ENCODE assay signal across 29 cellular contexts in the genomic region with DNA sequence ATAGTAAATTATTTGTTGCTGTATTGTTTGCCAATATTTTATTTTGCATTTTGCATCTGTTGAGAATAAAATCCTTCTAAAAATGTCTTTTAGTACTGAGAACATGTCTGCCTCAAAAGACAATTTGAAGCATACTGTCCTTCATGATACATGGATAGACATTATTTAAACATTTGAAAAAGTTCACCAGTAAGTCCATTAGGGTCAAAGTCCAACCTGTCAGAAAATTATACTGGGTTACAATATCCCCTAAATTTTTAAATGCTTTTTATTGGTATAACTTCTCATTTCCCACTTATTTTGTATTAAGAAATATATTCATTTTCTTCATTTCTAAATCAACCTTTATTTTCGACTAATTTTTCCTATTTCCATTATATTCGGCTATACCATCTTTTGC. TPM values are rescaled to one million over a fixed set of nuclear protein-coding genes. Genes with fewer than 3 reads are reported as not detected.
"Had no signal": no experiment of that assay in that cellular context is flagged by ENCODE, and none has a peak within 500 bp of the region (broad histone marks: within the 10 kb centered on the region; RNA-seq: fewer than 3 reads in every experiment).

No MANE protein-coding gene starts in this region.

- H3K9me3 ChIP-seq: heart right ventricle, left lung, ovary, prostate gland, spleen, suprapubic skin, thoracic aorta, tibial artery, upper lobe of right lung had no signal

- H3K9me3 Mint-ChIP-seq: natural killer cell; stimulated activated effector memory CD8-positive, alpha-beta T cell treated with anti-CD3 and anti-CD28 coated beads, Interleukin-12 subunit alpha, Interleukin-12 subunit beta, amount 100 ng/mL, for 72 hours; stimulated activated naive CD8-positive, alpha-beta T cell treated with anti-CD3 and anti-CD28 coated beads, Interleukin-15, Interleukin-2, amounts not matched to agents 100 ng/mL and 50 ng/mL, for 24 hours had no signal

- H3K27ac Mint-ChIP-seq: natural killer cell; stimulated activated effector memory CD8-positive, alpha-beta T cell treated with anti-CD3 and anti-CD28 coated beads, Interleukin-12 subunit alpha, Interleukin-12 subunit beta, amount 100 ng/mL, for 72 hours; stimulated activated naive CD8-positive, alpha-beta T cell treated with anti-CD3 and anti-CD28 coated beads, Interleukin-15, Interleukin-2, amounts not matched to agents 100 ng/mL and 50 ng/mL, for 24 hours had no signal

- ATAC-seq: heart right ventricle; left colon; left lung; natural killer cell; right cardiac atrium; sciatic nerve; stimulated activated effector memory CD8-positive, alpha-beta T cell treated with anti-CD3 and anti-CD28 coated beads, Interleukin-12 subunit alpha, Interleukin-12 subunit beta, amount 100 ng/mL, for 72 hours; upper lobe of right lung had no signal

- H3K4me3 Mint-ChIP-seq: mesothelial cell of epicardium; natural killer cell; stimulated activated effector memory CD8-positive, alpha-beta T cell treated with anti-CD3 and anti-CD28 coated beads, Interleukin-12 subunit alpha, Interleukin-12 subunit beta, amount 100 ng/mL, for 72 hours had no signal

- H3K4me1 ChIP-seq: prostate gland, upper lobe of right lung had no signal

- DNase-seq: heart right ventricle; kidney; left colon; left lung; mesendoderm; naive B cell; natural killer cell; ovary; retina; right cardiac atrium; spleen; stimulated activated CD4-positive, alpha-beta T cell treated with anti-CD3 and anti-CD28 coated beads, Interleukin-4, amount 100 ng/mL, for 24 hours; tibial artery; trophoblast cell; upper lobe of right lung had no signal

- H3K27me3 ChIP-seq: heart right ventricle, hepatocyte, left lung, ovary, spleen, suprapubic skin, tibial artery, upper lobe of right lung had no signal

- H3K36me3 Mint-ChIP-seq: natural killer cell had no signal

- FAIRE-seq: urothelium cell line had no signal

- H3K36me3 ChIP-seq: ovary, prostate gland, suprapubic skin, thoracic aorta had no signal

- H3K27ac ChIP-seq: heart right ventricle, hepatocyte, left lung, ovary, prostate gland, skin epidermis, spleen, suprapubic skin, thoracic aorta, tibial artery, upper lobe of right lung had no signal

- H3K27me3 Mint-ChIP-seq: naive B cell; stimulated activated naive CD8-positive, alpha-beta T cell treated with anti-CD3 and anti-CD28 coated beads, Interleukin-15, Interleukin-2, amounts not matched to agents 100 ng/mL and 50 ng/mL, for 24 hours had no signal

- H3K4me3 ChIP-seq: heart right ventricle, hepatocyte, left lung, lung, ovary, prostate gland, skin epidermis, spleen, suprapubic skin, thoracic aorta, tibial artery, upper lobe of right lung had no signal

RNA-seq across cellular contexts. Expression of a gene that starts 21.2 kb away (rescaled TPM):
- total RNA-seq: kidney, left lung, lower leg skin, lung, mesothelial cell of epicardium, natural killer cell, omental fat pad, sciatic nerve, subcutaneous adipose tissue, suprapubic skin, thoracic aorta, upper lobe of right lung had no signal
- polyA plus RNA-seq: heart right ventricle, hepatocyte, lung, right cardiac atrium had no signal
